25 cellular contexts compared by ENCODE assay signal in the genomic region with DNA sequence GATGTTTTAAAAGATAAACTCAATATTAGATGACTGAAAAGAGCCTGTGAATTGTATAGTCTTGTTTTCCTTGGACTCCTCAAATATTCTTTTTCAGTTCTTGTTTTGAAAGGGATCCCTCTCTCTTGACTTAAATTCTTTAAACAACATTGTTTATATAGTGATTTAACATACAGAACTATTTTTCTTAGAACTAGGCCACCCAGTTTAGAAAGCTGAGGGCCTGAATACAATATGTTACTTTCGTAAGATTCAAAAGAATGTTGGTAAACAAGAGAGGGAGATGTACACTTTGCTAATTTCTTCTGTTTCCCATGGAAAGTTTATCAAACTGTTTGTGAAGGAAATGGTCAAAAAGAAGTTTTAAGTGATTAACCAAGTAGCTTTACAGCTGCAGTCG. TPM values are rescaled to one million over a fixed set of nuclear protein-coding genes. Genes with fewer than 3 reads are reported as not detected.
"Had no signal": no experiment of that assay in that cellular context is flagged by ENCODE, and none has a peak within 500 bp of the region (broad histone marks: within the 10 kb centered on the region; RNA-seq: fewer than 3 reads in every experiment).

No MANE protein-coding gene starts in this region.

- H3K9me3 ChIP-seq: esophagus squamous epithelium, ovary, right atrium auricular region, suprapubic skin, thyroid gland, upper lobe of left lung, uterus had no signal

- H3K4me3 Mint-ChIP-seq: dendritic cell treated with granulocyte-macrophage colony-stimulating factor and Interleukin-4, amounts not matched to agents 40 ng/mL and 50 ng/mL, for 4 days; effector memory CD8-positive, alpha-beta T cell; mesothelial cell of epicardium; natural killer cell; neural crest cell had no signal

- H3K4me1 ChIP-seq: esophagus squamous epithelium, right atrium auricular region, suprapubic skin, upper lobe of left lung, uterus had no signal

- H3K36me3 Mint-ChIP-seq: natural killer cell had no signal

- H3K27me3 ChIP-seq: esophagus squamous epithelium, ovary, right atrium auricular region, suprapubic skin, thyroid gland, upper lobe of left lung, uterus had no signal

- H3K9me3 Mint-ChIP-seq: effector memory CD8-positive, alpha-beta T cell; natural killer cell had no signal

- H3K27ac ChIP-seq: esophagus squamous epithelium, ovary, right atrium auricular region, suprapubic skin, thyroid gland, upper lobe of left lung, uterus had no signal

- H3K36me3 ChIP-seq: esophagus squamous epithelium, ovary, right atrium auricular region, suprapubic skin, thyroid gland, upper lobe of left lung, uterus had no signal

- H3K4me1 Mint-ChIP-seq: mesothelial cell of epicardium, natural killer cell, neural crest cell had no signal

- ATAC-seq: effector memory CD8-positive, alpha-beta T cell; natural killer cell; stimulated activated naive CD8-positive, alpha-beta T cell treated with anti-CD3 and anti-CD28 coated beads, Interleukin-15, Interleukin-2, amounts not matched to agents 100 U/mL and 50 U/mL, for 24 hours had no signal

- H3K4me3 ChIP-seq: esophagus squamous epithelium, ovary, right atrium auricular region, suprapubic skin, thyroid gland, upper lobe of left lung, uterus had no signal

- H3K27me3 Mint-ChIP-seq: dendritic cell treated with granulocyte-macrophage colony-stimulating factor and Interleukin-4, amounts not matched to agents 40 ng/mL and 50 ng/mL, for 4 days; effector memory CD8-positive, alpha-beta T cell had no signal

- DNase-seq: effector memory CD8-positive, alpha-beta T cell; esophagus squamous epithelium; foreskin melanocyte; head of caudate nucleus; hippocampal formation; kidney glomerular epithelial cell; mammary epithelial cell; natural killer cell; ovary; small intestine; stimulated activated CD4-positive, alpha-beta T cell treated with anti-CD3 and anti-CD28 coated beads, Interleukin-2, amount 100 ng/mL, for 48 hours; stimulated activated naive CD8-positive, alpha-beta T cell treated with anti-CD3 and anti-CD28 coated beads, Interleukin-15, Interleukin-2, amounts not matched to agents 100 U/mL and 50 U/mL, for 24 hours; thyroid gland; upper lobe of left lung; uterus had no signal

- H3K27ac Mint-ChIP-seq: dendritic cell treated with granulocyte-macrophage colony-stimulating factor and Interleukin-4, amounts not matched to agents 40 ng/mL and 50 ng/mL, for 4 days; effector memory CD8-positive, alpha-beta T cell; mesothelial cell of epicardium; natural killer cell had no signal

RNA-seq across cellular contexts. Expression of gene TSPYL6, which starts 5.5 kb away (rescaled TPM):
- total RNA-seq: epithelial cell of proximal tubule, esophagus squamous epithelium, lower leg skin, mammary epithelial cell, mesothelial cell of epicardium, mucosa of gallbladder, myocyte, natural killer cell, neural crest cell, posterior vena cava, right atrium auricular region, suprapubic skin had no signal
- polyA plus RNA-seq: mammary epithelial cell, small intestine had no signal
